ENCODE assay signal across 1 cellular context in genomic region chr11:47216141-47216798, GRCh38.
TF ChIP-seq lines count a peak whose summit lies in the region.

No MANE protein-coding gene starts in this region.

TF ChIP-seq in HepG2, 621 proteins besides CTCF, POLR2A, EP300 and RAD21 (continued from another document and continues in another):
- TF ChIP-seq, protein P1, sequence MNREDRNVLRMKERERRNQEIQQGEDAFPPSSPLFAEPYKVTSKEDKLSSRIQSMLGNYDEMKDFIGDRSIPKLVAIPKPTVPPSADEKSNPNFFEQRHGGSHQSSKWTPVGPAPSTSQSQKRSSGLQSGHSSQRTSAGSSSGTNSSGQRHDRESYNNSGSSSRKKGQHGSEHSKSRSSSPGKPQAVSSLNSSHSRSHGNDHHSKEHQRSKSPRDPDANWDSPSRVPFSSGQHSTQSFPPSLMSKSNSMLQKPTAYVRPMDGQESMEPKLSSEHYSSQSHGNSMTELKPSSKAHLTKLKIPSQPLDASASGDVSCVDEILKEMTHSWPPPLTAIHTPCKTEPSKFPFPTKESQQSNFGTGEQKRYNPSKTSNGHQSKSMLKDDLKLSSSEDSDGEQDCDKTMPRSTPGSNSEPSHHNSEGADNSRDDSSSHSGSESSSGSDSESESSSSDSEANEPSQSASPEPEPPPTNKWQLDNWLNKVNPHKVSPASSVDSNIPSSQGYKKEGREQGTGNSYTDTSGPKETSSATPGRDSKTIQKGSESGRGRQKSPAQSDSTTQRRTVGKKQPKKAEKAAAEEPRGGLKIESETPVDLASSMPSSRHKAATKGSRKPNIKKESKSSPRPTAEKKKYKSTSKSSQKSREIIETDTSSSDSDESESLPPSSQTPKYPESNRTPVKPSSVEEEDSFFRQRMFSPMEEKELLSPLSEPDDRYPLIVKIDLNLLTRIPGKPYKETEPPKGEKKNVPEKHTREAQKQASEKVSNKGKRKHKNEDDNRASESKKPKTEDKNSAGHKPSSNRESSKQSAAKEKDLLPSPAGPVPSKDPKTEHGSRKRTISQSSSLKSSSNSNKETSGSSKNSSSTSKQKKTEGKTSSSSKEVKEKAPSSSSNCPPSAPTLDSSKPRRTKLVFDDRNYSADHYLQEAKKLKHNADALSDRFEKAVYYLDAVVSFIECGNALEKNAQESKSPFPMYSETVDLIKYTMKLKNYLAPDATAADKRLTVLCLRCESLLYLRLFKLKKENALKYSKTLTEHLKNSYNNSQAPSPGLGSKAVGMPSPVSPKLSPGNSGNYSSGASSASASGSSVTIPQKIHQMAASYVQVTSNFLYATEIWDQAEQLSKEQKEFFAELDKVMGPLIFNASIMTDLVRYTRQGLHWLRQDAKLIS (CRISPR knock-in tag; IDR thresholded peaks at IDR 0.05): no peak
- TF ChIP-seq PPARG (CRISPR knock-in tag; conservative IDR thresholded peaks at IDR 0.05) (peak; percentile 86), ATF2 (CRISPR knock-in tag; IDR thresholded peaks at IDR 0.05) (peak; percentile 33; the same call in 1 of the 2 replicates), PITX1 (CRISPR knock-in tag; IDR thresholded peaks at IDR 0.05) (0 out of 2 replicates have a peak, but pooled peaks have one; percentile 23), MTA3 (CRISPR knock-in tag; IDR thresholded peaks at IDR 0.05) (no peak), ZNF230 (CRISPR knock-in tag; IDR thresholded peaks at IDR 0.05) (no peak), ZNF496 (CRISPR knock-in tag; IDR thresholded peaks at IDR 0.05; ENCODE audit: insufficient replicate concordance) (no peak), RXRA (CRISPR knock-in tag; IDR thresholded peaks at IDR 0.05) (peak; percentile 56; the same call in 1 of the 2 replicates), ZBTB10 (CRISPR knock-in tag; IDR thresholded peaks at IDR 0.05; ENCODE audit: borderline replicate concordance) (no peak), ARID2 (CRISPR knock-in tag; IDR thresholded peaks at IDR 0.05; ENCODE audit: borderline replicate concordance) (no peak), KLF13 (CRISPR knock-in tag; IDR thresholded peaks at IDR 0.05) (no peak), SAP130 (CRISPR knock-in tag; IDR thresholded peaks at IDR 0.05; ENCODE audit: low read depth) (peak; percentile 77), BCL6 (CRISPR knock-in tag; IDR thresholded peaks at IDR 0.05) (peak; percentile 100), SALL2 (CRISPR knock-in tag; IDR thresholded peaks at IDR 0.05) (0 out of 2 replicates have a peak, but pooled peaks have one; percentile 36), SOX13 (IDR thresholded peaks at IDR 0.05) (no peak), SOX13 (CRISPR knock-in tag; conservative IDR thresholded peaks at IDR 0.05 in 1 of 2, IDR thresholded peaks at IDR 0.05 in 1 of 2) (peak in 1 of 2 experiments; percentile 34; a peak in 1 of 4 replicates), ZNF468 (CRISPR knock-in tag; IDR thresholded peaks at IDR 0.05) (no peak), ZNF557 (CRISPR knock-in tag; IDR thresholded peaks at IDR 0.05) (no peak), E2F2 (CRISPR knock-in tag; IDR thresholded peaks at IDR 0.05; ENCODE audit: borderline replicate concordance) (no peak), CREB1 (IDR thresholded peaks at IDR 0.05) (no peak), CREB1 (CRISPR knock-in tag; IDR thresholded peaks at IDR 0.05) (0 out of 2 replicates have a peak, but pooled peaks have one; percentile 31), ZNF501 (CRISPR knock-in tag; IDR thresholded peaks at IDR 0.05) (peak; percentile 32; the same call in 1 of the 2 replicates), PHB2 (IDR thresholded peaks at IDR 0.05; ENCODE audit: partially characterized antibody) (no peak), ZNF12 (CRISPR knock-in tag; IDR thresholded peaks at IDR 0.05) (0 out of 2 replicates have a peak, but pooled peaks have one; percentile 55), ARID5B (CRISPR knock-in tag; IDR thresholded peaks at IDR 0.05) (peak; percentile 91), ZNF280D (CRISPR knock-in tag; IDR thresholded peaks at IDR 0.05) (no peak), KAT7 (CRISPR knock-in tag; IDR thresholded peaks at IDR 0.05; ENCODE audit: borderline replicate concordance) (no peak), ZNF670 (CRISPR knock-in tag; IDR thresholded peaks at IDR 0.05; ENCODE audit: borderline replicate concordance) (0 out of 2 replicates have a peak, but pooled peaks have one; percentile 58), MYC (CRISPR knock-in tag; IDR thresholded peaks at IDR 0.05; ENCODE audit: borderline replicate concordance) (peak; percentile 34; the same call in 1 of the 2 replicates), ZNF816 (CRISPR knock-in tag; IDR thresholded peaks at IDR 0.05; ENCODE audit: borderline replicate concordance) (peak; percentile 67; the same call in 1 of the 2 replicates)
- TF ChIP-seq, protein P2, sequence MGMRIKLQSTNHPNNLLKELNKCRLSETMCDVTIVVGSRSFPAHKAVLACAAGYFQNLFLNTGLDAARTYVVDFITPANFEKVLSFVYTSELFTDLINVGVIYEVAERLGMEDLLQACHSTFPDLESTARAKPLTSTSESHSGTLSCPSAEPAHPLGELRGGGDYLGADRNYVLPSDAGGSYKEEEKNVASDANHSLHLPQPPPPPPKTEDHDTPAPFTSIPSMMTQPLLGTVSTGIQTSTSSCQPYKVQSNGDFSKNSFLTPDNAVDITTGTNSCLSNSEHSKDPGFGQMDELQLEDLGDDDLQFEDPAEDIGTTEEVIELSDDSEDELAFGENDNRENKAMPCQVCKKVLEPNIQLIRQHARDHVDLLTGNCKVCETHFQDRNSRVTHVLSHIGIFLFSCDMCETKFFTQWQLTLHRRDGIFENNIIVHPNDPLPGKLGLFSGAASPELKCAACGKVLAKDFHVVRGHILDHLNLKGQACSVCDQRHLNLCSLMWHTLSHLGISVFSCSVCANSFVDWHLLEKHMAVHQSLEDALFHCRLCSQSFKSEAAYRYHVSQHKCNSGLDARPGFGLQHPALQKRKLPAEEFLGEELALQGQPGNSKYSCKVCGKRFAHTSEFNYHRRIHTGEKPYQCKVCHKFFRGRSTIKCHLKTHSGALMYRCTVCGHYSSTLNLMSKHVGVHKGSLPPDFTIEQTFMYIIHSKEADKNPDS (CRISPR knock-in tag; IDR thresholded peaks at IDR 0.05): 0 out of 2 replicates have a peak, but pooled peaks have one; percentile 11
- TF ChIP-seq, protein P3, sequence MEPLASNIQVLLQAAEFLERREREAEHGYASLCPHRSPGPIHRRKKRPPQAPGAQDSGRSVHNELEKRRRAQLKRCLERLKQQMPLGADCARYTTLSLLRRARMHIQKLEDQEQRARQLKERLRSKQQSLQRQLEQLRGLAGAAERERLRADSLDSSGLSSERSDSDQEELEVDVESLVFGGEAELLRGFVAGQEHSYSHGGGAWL (CRISPR knock-in tag; IDR thresholded peaks at IDR 0.05): peak; percentile 28; the same call in 1 of the 2 replicates
- TF ChIP-seq, protein P4, sequence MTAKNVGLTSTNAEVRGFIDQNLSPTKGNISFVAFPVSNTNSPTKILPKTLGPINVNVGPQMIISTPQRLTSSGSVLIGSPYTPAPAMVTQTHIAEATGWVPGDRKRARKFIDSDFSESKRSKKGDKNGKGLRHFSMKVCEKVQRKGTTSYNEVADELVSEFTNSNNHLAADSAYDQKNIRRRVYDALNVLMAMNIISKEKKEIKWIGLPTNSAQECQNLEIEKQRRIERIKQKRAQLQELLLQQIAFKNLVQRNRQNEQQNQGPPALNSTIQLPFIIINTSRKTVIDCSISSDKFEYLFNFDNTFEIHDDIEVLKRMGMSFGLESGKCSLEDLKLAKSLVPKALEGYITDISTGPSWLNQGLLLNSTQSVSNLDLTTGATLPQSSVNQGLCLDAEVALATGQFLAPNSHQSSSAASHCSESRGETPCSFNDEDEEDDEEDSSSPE (CRISPR knock-in tag; IDR thresholded peaks at IDR 0.05): 0 out of 2 replicates have a peak, but pooled peaks have one; percentile 25
- TF ChIP-seq, protein P5, sequence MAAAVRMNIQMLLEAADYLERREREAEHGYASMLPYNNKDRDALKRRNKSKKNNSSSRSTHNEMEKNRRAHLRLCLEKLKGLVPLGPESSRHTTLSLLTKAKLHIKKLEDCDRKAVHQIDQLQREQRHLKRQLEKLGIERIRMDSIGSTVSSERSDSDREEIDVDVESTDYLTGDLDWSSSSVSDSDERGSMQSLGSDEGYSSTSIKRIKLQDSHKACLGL (CRISPR knock-in tag; IDR thresholded peaks at IDR 0.05): no peak
- TF ChIP-seq, protein P6, sequence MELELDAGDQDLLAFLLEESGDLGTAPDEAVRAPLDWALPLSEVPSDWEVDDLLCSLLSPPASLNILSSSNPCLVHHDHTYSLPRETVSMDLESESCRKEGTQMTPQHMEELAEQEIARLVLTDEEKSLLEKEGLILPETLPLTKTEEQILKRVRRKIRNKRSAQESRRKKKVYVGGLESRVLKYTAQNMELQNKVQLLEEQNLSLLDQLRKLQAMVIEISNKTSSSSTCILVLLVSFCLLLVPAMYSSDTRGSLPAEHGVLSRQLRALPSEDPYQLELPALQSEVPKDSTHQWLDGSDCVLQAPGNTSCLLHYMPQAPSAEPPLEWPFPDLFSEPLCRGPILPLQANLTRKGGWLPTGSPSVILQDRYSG (CRISPR knock-in tag; IDR thresholded peaks at IDR 0.05): no peak
